In genomic region chr7:75639893-75640600, GRCh38 we compare ENCODE assay signal across 8 cellular contexts.
DNase-seq lines count a peak whose midpoint lies in the region; ATAC-seq, FAIRE-seq and TF ChIP-seq lines count a peak whose summit lies in the region.

No MANE protein-coding gene starts in this region.

- peak overlapping the region; percentile 99 for H3K4me2 ChIP-seq in astrocyte (ENCODE audit: low read length)

- H3K27ac ChIP-seq in astrocyte (ENCODE audit: low read depth, low read length) (no peak overlapping the region), urinary bladder (ENCODE audit: low read depth) (no peak overlapping the region)

- H3K4me3 Mint-ChIP-seq in HFFc6 (peak overlapping the region; percentile 86), astrocyte (ENCODE audit: unreplicated experiment) (peak overlapping the region; percentile 86)

- POLR2A ChIA-PET in AG04449 (lab: Yijun Ruan, JAX): interaction anchor here (0.5 kb wide), 1 partner anchor 95 kb away, joined by 3 read pairs; no protein-coding TSS in a partner anchor

- peak overlapping the region; percentile 81 for H3K9ac ChIP-seq in astrocyte (ENCODE audit: low read length)

- no peaks in the 10 kb centered on the region for H3K9me3 ChIP-seq in astrocyte (ENCODE audit: insufficient read depth, low read depth, low read length)

- peak overlapping the region; percentile 50; the same call in 1 of the 2 replicates for H3K27ac Mint-ChIP-seq in HFFc6
- peak overlapping the region; percentile 53 for H3K27ac Mint-ChIP-seq in astrocyte (ENCODE audit: unreplicated experiment)

- ATAC-seq in GM19351 (IDR thresholded peaks at IDR 0.05; ENCODE audit: unreplicated experiment): no peak

- no peak for FAIRE-seq in astrocyte (lab: Jason Lieb, UNC)

- H3K36me3 Mint-ChIP-seq in HFFc6 (ENCODE audit: low read depth): no peaks in the 10 kb centered on the region
- H3K36me3 Mint-ChIP-seq in astrocyte (ENCODE audit: low read depth, unreplicated experiment): no peaks in the 10 kb centered on the region

- peak overlapping the region; percentile 96 for H2AFZ ChIP-seq in astrocyte (ENCODE audit: low read depth, low read length)

- H3K9me3 Mint-ChIP-seq in HFFc6 (no peaks in the 10 kb centered on the region), astrocyte (ENCODE audit: unreplicated experiment) (no peaks in the 10 kb centered on the region)

- H4K20me1 ChIP-seq in astrocyte (ENCODE audit: insufficient read depth, low read length): peaks cover 7% of the 10 kb centered on the region

- WGBS in urinary bladder: 42% methylated on average over 15 of the region's 15 CpGs

- peaks cover 15% of the 10 kb centered on the region for H3K79me2 ChIP-seq in astrocyte (ENCODE audit: insufficient read depth, low read length)

- H3K27me3 Mint-ChIP-seq in HFFc6 (ENCODE audit: insufficient read depth) (peaks cover 4% of the 10 kb centered on the region; the same call in 1 of the 2 replicates), astrocyte (ENCODE audit: low read depth, unreplicated experiment) (peaks cover 5% of the 10 kb centered on the region)

- no peaks in the 10 kb centered on the region for H3K36me3 ChIP-seq in astrocyte (ENCODE audit: insufficient read depth, low read length)
- H3K36me3 ChIP-seq in urinary bladder (ENCODE audit: insufficient read depth): no peaks in the 10 kb centered on the region

- H3K27me3 ChIP-seq in astrocyte (ENCODE audit: insufficient read depth, low read length): no peaks in the 10 kb centered on the region

- TF ChIP-seq CTCF in AG04449 (IDR thresholded peaks at IDR 0.05; ENCODE audit: insufficient read depth, low read length, missing control alignments) (no peak), HFFc6 (IDR thresholded peaks at IDR 0.05) (no peak), astrocyte (IDR thresholded peaks at IDR 0.05; ENCODE audit: insufficient read depth, low read depth, low read length) (no peak)

- DNase-seq in AG04449 (ENCODE audit: low read depth, low spot score) (no peak), HFFc6 (no peak), astrocyte (ENCODE audit: low read depth) (no peak), medulla oblongata (ENCODE audit: extremely low spot score) (peak; percentile 40), cortex of kidney (lab: John Stamatoyannopoulos, UW) (no peak), ureter (ENCODE audit: low spot score) (no peak)

- H3K4me1 Mint-ChIP-seq in HFFc6 (ENCODE audit: low read depth) (peaks cover 21% of the 10 kb centered on the region), astrocyte (ENCODE audit: low read depth, unreplicated experiment) (no peaks in the 10 kb centered on the region)

- peak overlapping the region; percentile 60 for H3K4me3 ChIP-seq in AG04449 (ENCODE audit: low read depth, low read length)
- peak overlapping the region; percentile 66 for H3K4me3 ChIP-seq in astrocyte (ENCODE audit: insufficient read depth, low read depth, low read length)
- H3K4me3 ChIP-seq in urinary bladder (ENCODE audit: low read depth, low read length): peak overlapping the region; percentile 80

- CTCF ChIA-PET in AG04449 (lab: Yijun Ruan, JAX): interaction anchor here (1.0 kb wide), 1 partner anchor 10 kb away, joined by 3 read pairs; no protein-coding TSS in a partner anchor

- peaks cover 14% of the 10 kb centered on the region for H3K4me1 ChIP-seq in astrocyte (ENCODE audit: insufficient read depth, low read length)
- no peaks in the 10 kb centered on the region for H3K4me1 ChIP-seq in urinary bladder (ENCODE audit: insufficient read depth)
